In genomic region chr5:107123014-107123413, GRCh38 we compare ENCODE assay signal across 31 cellular contexts.
"Had no signal": no experiment of that assay in that cellular context is flagged by ENCODE, and none has a peak within 500 bp of the region (broad histone marks: within the 10 kb centered on the region; RNA-seq: fewer than 3 reads in every experiment).

No MANE protein-coding gene starts in this region.

- DNase-seq: activated CD4-positive, alpha-beta memory T cell treated with anti-CD3 and anti-CD28 coated beads, Interleukin-2, amount 10 ng/mL, durations not matched to agents 7 days and 5 days; activated CD4-positive, alpha-beta T cell treated with anti-CD3 and anti-CD28 coated beads for 1 hour; activated CD4-positive, alpha-beta T cell treated with anti-CD3 and anti-CD28 coated beads for 4 hours; activated CD4-positive, alpha-beta T cell treated with anti-CD3 and anti-CD28 coated beads, Interleukin-2, amount 10 ng/mL, durations not matched to agents 7 days and 5 days; activated CD4-positive, alpha-beta T cell treated with anti-CD3 and anti-CD28 coated beads, Interleukin-2, amount 50 U/mL, for 4 hours; activated CD8-positive, alpha-beta memory T cell treated with anti-CD3 and anti-CD28 coated beads, Interleukin-2, amount 50 U/mL, for 48 hours; activated gamma-delta T cell; activated naive CD4-positive, alpha-beta T cell; activated naive CD4-positive, alpha-beta T cell treated with anti-CD3 and anti-CD28 coated beads, Interleukin-2, amount 10 ng/mL, durations not matched to agents 7 days and 5 days; activated naive CD8-positive, alpha-beta T cell treated with anti-CD3 and anti-CD28 coated beads, Interleukin-2, amount 10 ng/mL, durations not matched to agents 7 days and 5 days; activated T-cell treated with anti-CD3 and anti-CD28 coated beads for 4 hours; activated T-cell treated with anti-CD3 and anti-CD28 coated beads, Interleukin-2, amount 50 U/mL, for 24 hours; activated T-cell treated with anti-CD3 and anti-CD28 coated beads, Interleukin-2, amount 50 U/mL, for 72 hours; amniotic stem cell; anterior cingulate cortex; brain microvascular endothelial cell; dorsolateral prefrontal cortex; effector memory CD8-positive, alpha-beta T cell; esophagus squamous epithelium; foreskin melanocyte; heart right ventricle; T-helper 1 cell; T-helper 17 cell; T1000 had no signal

- H3K4me1 ChIP-seq: esophagus squamous epithelium, gastroesophageal sphincter had no signal

- H3K27ac ChIP-seq: brain microvascular endothelial cell, coronary artery, dorsolateral prefrontal cortex, epithelial cell of prostate, esophagus squamous epithelium, gastroesophageal sphincter, heart right ventricle had no signal

- H3K27me3 ChIP-seq: brain microvascular endothelial cell, dorsolateral prefrontal cortex, esophagus squamous epithelium, gastroesophageal sphincter, heart right ventricle had no signal

- H3K4me3 Mint-ChIP-seq: activated CD4-positive, alpha-beta memory T cell treated with anti-CD3 and anti-CD28 coated beads, Interleukin-2, amount 10 ng/mL, durations not matched to agents 7 days and 5 days; activated CD4-positive, alpha-beta T cell treated with anti-CD3 and anti-CD28 coated beads, Interleukin-2, amount 10 ng/mL, durations not matched to agents 7 days and 5 days; activated naive CD4-positive, alpha-beta T cell treated with anti-CD3 and anti-CD28 coated beads, Interleukin-2, amount 10 ng/mL, durations not matched to agents 7 days and 5 days; activated naive CD8-positive, alpha-beta T cell treated with anti-CD3 and anti-CD28 coated beads, Interleukin-2, amount 10 ng/mL, durations not matched to agents 7 days and 5 days; activated T-cell treated with anti-CD3 and anti-CD28 coated beads, Interleukin-2, amount 50 U/mL, for 24 hours; activated T-cell treated with anti-CD3 and anti-CD28 coated beads, Interleukin-2, amount 50 U/mL, for 72 hours; central memory CD8-positive, alpha-beta T cell; dendritic cell treated with granulocyte-macrophage colony-stimulating factor and Interleukin-4, amounts not matched to agents 40 ng/mL and 50 ng/mL, for 4 days; effector memory CD8-positive, alpha-beta T cell; T-helper 17 cell; T-helper 2 cell treated with Interferon-gamma antibody and Interleukin-4, amounts not matched to agents 5 μg/mL and 100 μg/mL, for 36 hours had no signal

- H3K27ac Mint-ChIP-seq: activated CD4-positive, alpha-beta memory T cell treated with anti-CD3 and anti-CD28 coated beads, Interleukin-2, amount 10 ng/mL, durations not matched to agents 7 days and 5 days; activated CD4-positive, alpha-beta T cell treated with anti-CD3 and anti-CD28 coated beads, Interleukin-2, amount 10 ng/mL, durations not matched to agents 7 days and 5 days; activated naive CD4-positive, alpha-beta T cell treated with anti-CD3 and anti-CD28 coated beads, Interleukin-2, amount 10 ng/mL, durations not matched to agents 7 days and 5 days; activated naive CD4-positive, alpha-beta T cell treated with anti-CD3 and anti-CD28 coated beads, Interleukin-2, amount 50 U/mL, for 72 hours; activated naive CD8-positive, alpha-beta T cell treated with anti-CD3 and anti-CD28 coated beads, Interleukin-2, amount 10 ng/mL, durations not matched to agents 7 days and 5 days; activated T-cell treated with anti-CD3 and anti-CD28 coated beads, Interleukin-2, amount 50 U/mL, for 24 hours; activated T-cell treated with anti-CD3 and anti-CD28 coated beads, Interleukin-2, amount 50 U/mL, for 72 hours; dendritic cell treated with granulocyte-macrophage colony-stimulating factor and Interleukin-4, amounts not matched to agents 40 ng/mL and 50 ng/mL, for 4 days; effector memory CD8-positive, alpha-beta T cell; T-helper 17 cell; T-helper 2 cell treated with Interferon-gamma antibody and Interleukin-4, amounts not matched to agents 5 μg/mL and 100 μg/mL, for 36 hours had no signal

- H3K36me3 ChIP-seq: brain microvascular endothelial cell, esophagus squamous epithelium, gastroesophageal sphincter, heart right ventricle had no signal

- H3K9me3 Mint-ChIP-seq: activated CD4-positive, alpha-beta memory T cell treated with anti-CD3 and anti-CD28 coated beads, Interleukin-2, amount 10 ng/mL, durations not matched to agents 7 days and 5 days; activated CD4-positive, alpha-beta T cell treated with anti-CD3 and anti-CD28 coated beads, Interleukin-2, amount 10 ng/mL, durations not matched to agents 7 days and 5 days; activated naive CD4-positive, alpha-beta T cell treated with anti-CD3 and anti-CD28 coated beads, Interleukin-2, amount 10 ng/mL, durations not matched to agents 7 days and 5 days; activated naive CD4-positive, alpha-beta T cell treated with anti-CD3 and anti-CD28 coated beads, Interleukin-2, amount 50 U/mL, for 72 hours; activated naive CD8-positive, alpha-beta T cell treated with anti-CD3 and anti-CD28 coated beads, Interleukin-2, amount 10 ng/mL, durations not matched to agents 7 days and 5 days; activated T-cell treated with anti-CD3 and anti-CD28 coated beads, Interleukin-2, amount 50 U/mL, for 24 hours; activated T-cell treated with anti-CD3 and anti-CD28 coated beads, Interleukin-2, amount 50 U/mL, for 72 hours; central memory CD8-positive, alpha-beta T cell; dendritic cell treated with granulocyte-macrophage colony-stimulating factor and Interleukin-4, amounts not matched to agents 40 ng/mL and 50 ng/mL, for 4 days; effector memory CD8-positive, alpha-beta T cell; T-helper 2 cell treated with Interferon-gamma antibody and Interleukin-4, amounts not matched to agents 5 μg/mL and 100 μg/mL, for 36 hours had no signal

- H3K9me3 ChIP-seq: esophagus squamous epithelium, gastroesophageal sphincter, heart right ventricle had no signal

- ATAC-seq: activated naive CD4-positive, alpha-beta T cell treated with anti-CD3 and anti-CD28 coated beads, Interleukin-2, amount 50 U/mL, for 72 hours; activated T-cell treated with anti-CD3 and anti-CD28 coated beads, Interleukin-2, amount 50 U/mL, for 72 hours; effector memory CD8-positive, alpha-beta T cell; gastroesophageal sphincter; heart right ventricle; T-helper 17 cell had no signal

- H3K4me1 Mint-ChIP-seq: activated CD4-positive, alpha-beta memory T cell treated with anti-CD3 and anti-CD28 coated beads, Interleukin-2, amount 10 ng/mL, durations not matched to agents 7 days and 5 days; activated CD4-positive, alpha-beta T cell treated with anti-CD3 and anti-CD28 coated beads, Interleukin-2, amount 10 ng/mL, durations not matched to agents 7 days and 5 days; activated naive CD4-positive, alpha-beta T cell treated with anti-CD3 and anti-CD28 coated beads, Interleukin-2, amount 10 ng/mL, durations not matched to agents 7 days and 5 days; activated naive CD8-positive, alpha-beta T cell treated with anti-CD3 and anti-CD28 coated beads, Interleukin-2, amount 10 ng/mL, durations not matched to agents 7 days and 5 days; central memory CD8-positive, alpha-beta T cell; T-helper 17 cell had no signal

- H3K27me3 Mint-ChIP-seq: activated CD4-positive, alpha-beta memory T cell treated with anti-CD3 and anti-CD28 coated beads, Interleukin-2, amount 10 ng/mL, durations not matched to agents 7 days and 5 days; activated CD4-positive, alpha-beta T cell treated with anti-CD3 and anti-CD28 coated beads, Interleukin-2, amount 10 ng/mL, durations not matched to agents 7 days and 5 days; activated naive CD4-positive, alpha-beta T cell treated with anti-CD3 and anti-CD28 coated beads, Interleukin-2, amount 10 ng/mL, durations not matched to agents 7 days and 5 days; activated naive CD8-positive, alpha-beta T cell treated with anti-CD3 and anti-CD28 coated beads, Interleukin-2, amount 10 ng/mL, durations not matched to agents 7 days and 5 days; activated T-cell treated with anti-CD3 and anti-CD28 coated beads, Interleukin-2, amount 50 U/mL, for 24 hours; central memory CD8-positive, alpha-beta T cell; dendritic cell treated with granulocyte-macrophage colony-stimulating factor and Interleukin-4, amounts not matched to agents 40 ng/mL and 50 ng/mL, for 4 days; T-helper 17 cell had no signal

- H3K36me3 Mint-ChIP-seq: activated naive CD4-positive, alpha-beta T cell treated with anti-CD3 and anti-CD28 coated beads, Interleukin-2, amount 10 ng/mL, durations not matched to agents 7 days and 5 days; activated naive CD4-positive, alpha-beta T cell treated with anti-CD3 and anti-CD28 coated beads, Interleukin-2, amount 50 U/mL, for 72 hours; activated naive CD8-positive, alpha-beta T cell treated with anti-CD3 and anti-CD28 coated beads, Interleukin-2, amount 10 ng/mL, durations not matched to agents 7 days and 5 days had no signal

- H3K4me3 ChIP-seq: coronary artery, dorsolateral prefrontal cortex, esophagus squamous epithelium, gastroesophageal sphincter, heart right ventricle had no signal
